14 cellular contexts compared by ENCODE assay signal in the genomic region with DNA sequence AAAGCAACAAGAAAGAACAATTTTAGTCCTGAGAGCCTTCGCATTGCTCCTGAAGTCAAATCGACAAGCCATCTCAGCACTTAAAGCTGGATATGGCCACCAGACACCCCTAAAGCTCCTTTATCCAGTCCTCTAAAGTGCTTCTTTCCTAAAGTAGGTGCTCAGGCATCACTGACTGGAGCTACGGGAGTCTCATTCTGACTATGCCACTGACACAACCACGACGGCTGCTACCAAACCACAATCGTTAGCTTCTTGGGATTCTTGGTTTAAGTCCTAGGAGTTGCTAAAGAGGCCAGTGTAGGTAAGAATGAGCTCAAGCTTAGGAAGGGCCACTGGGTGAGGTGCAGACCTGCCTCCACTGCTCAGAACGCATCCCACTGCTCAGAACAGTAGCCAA. TPM values are rescaled to one million over a fixed set of nuclear protein-coding genes. Genes with fewer than 3 reads are reported as not detected.
DNase-seq lines count a peak whose midpoint lies in the region; ATAC-seq, FAIRE-seq and TF ChIP-seq lines count a peak whose summit lies in the region.
"Had no signal": no experiment of that assay in that cellular context is flagged by ENCODE, and none has a peak within 500 bp of the region (broad histone marks: within the 10 kb centered on the region; RNA-seq: fewer than 3 reads in every experiment).

No MANE protein-coding gene starts in this region.

- intact Hi-C loops in sciatic nerve (cut with DNase I), result no loop called here

- no peaks in the 10 kb centered on the region for H4K20me1 ChIP-seq in BLaER1 treated with 17β-estradiol and CSF1 and Interleukin-3, amounts not matched to agents 10 nM and 100 nM
- no peaks in the 10 kb centered on the region for H4K20me1 ChIP-seq in fibroblast of lung (ENCODE audit: control insufficient read depth, extremely low read depth, insufficient read depth, low read length)

- peak overlapping the region; percentile 21 for H2AFZ ChIP-seq in fibroblast of lung (ENCODE audit: low read length)

- no peak for FAIRE-seq in small intestine (lab: Jason Lieb, UNC)
- FAIRE-seq: K562 had no signal

- H3K4me3 ChIP-seq in BLaER1 treated with 17β-estradiol and CSF1 and Interleukin-3, amounts not matched to agents 10 nM and 100 nM, result no peak overlapping the region
- H3K4me3 ChIP-seq in fibroblast of lung (replicated peaks in 1 of 4; ENCODE audit: control extremely low read depth in 1 of 4, insufficient read depth in 1 of 4, low read depth in 3 of 4, low read length in 4 of 4) (no peak overlapping the region), small intestine (ENCODE audit: low read depth in 1 of 2, low read length in 2 of 2) (no peak overlapping the region)
- H3K4me3 ChIP-seq: body of pancreas, K562 had no signal

- H3K36me3 ChIP-seq in BLaER1 treated with 17β-estradiol and CSF1 and Interleukin-3, amounts not matched to agents 10 nM and 100 nM, result no peaks in the 10 kb centered on the region
- H3K36me3 ChIP-seq in fibroblast of lung (ENCODE audit: control insufficient read depth, insufficient read depth, low read length) (no peaks in the 10 kb centered on the region), small intestine (ENCODE audit: control insufficient read depth in 2 of 2, insufficient read depth in 2 of 2, low read length in 2 of 2) (no peaks in the 10 kb centered on the region)

- no peak for TF ChIP-seq CTCF in fibroblast of lung (conservative IDR thresholded peaks at IDR 0.05 in 1 of 2, IDR thresholded peaks at IDR 0.05 in 1 of 2; ENCODE audit: low read depth in 1 of 2, low read length in 2 of 2)

- no peak overlapping the region for H3K9ac ChIP-seq in BLaER1 treated with 17β-estradiol and CSF1 and Interleukin-3, amounts not matched to agents 10 nM and 100 nM
- H3K9ac ChIP-seq in fibroblast of lung (ENCODE audit: insufficient read depth, low read length), result no peak overlapping the region

- H3K79me2 ChIP-seq in fibroblast of lung (ENCODE audit: control insufficient read depth, insufficient read depth, low read length), result no peaks in the 10 kb centered on the region

- peaks cover 0 to 17% (median 11%) of the 10 kb centered on the region in 10 experiments; a peak in 13 of 20 replicates for H3K4me1 ChIP-seq in BLaER1 treated with 17β-estradiol and CSF1 and Interleukin-3, amounts not matched to agents 10 nM and 100 nM
- H3K4me1 ChIP-seq in fibroblast of lung (ENCODE audit: control insufficient read depth, extremely low read depth, insufficient read depth, low read length) (no peaks in the 10 kb centered on the region), small intestine (ENCODE audit: control insufficient read depth in 2 of 2, insufficient read depth in 1 of 2, low read depth in 1 of 2, low read length in 1 of 2) (no peaks in the 10 kb centered on the region)
- H3K4me1 ChIP-seq: body of pancreas had no signal

- peak overlapping the region in 7 of 11 experiments; percentile 22 to 46 (median 33); a peak in 11 of 22 replicates for H3K4me2 ChIP-seq in BLaER1 treated with 17β-estradiol and CSF1 and Interleukin-3, amounts not matched to agents 10 nM and 100 nM
- H3K4me2 ChIP-seq in fibroblast of lung (ENCODE audit: extremely low read depth, insufficient read depth, low read length), result no peak overlapping the region

- WGBS in small intestine, 3 donors, result 70 to 80% (median 76%) methylated on average over 7 of the region's 7 CpGs

- H3K27ac ChIP-seq in BLaER1 treated with 17β-estradiol and CSF1 and Interleukin-3, amounts not matched to agents 10 nM and 100 nM, result no peak overlapping the region
- H3K27ac ChIP-seq in fibroblast of lung (ENCODE audit: insufficient read depth, low read length), result no peak overlapping the region
- peak overlapping the region in 1 of 2 donors; percentile 23 for H3K27ac ChIP-seq in small intestine (ENCODE audit: low read depth in 1 of 2, low read length in 1 of 2)
- H3K27ac ChIP-seq: body of pancreas, HL-60 had no signal

- DNase-seq in RPMI7951 (ENCODE audit: low read depth), result peak; percentile 15
- DNase-seq in fibroblast of lung (ENCODE audit: low read depth in 2 of 2), result peak in 1 of 2 donors; percentile 63
- no peak for DNase-seq in sciatic nerve (ENCODE audit: low spot score)
- DNase-seq in NCI-H2081 treated with DMSO at 0.1 percent for 48 hours (lab: John Stamatoyannopoulos, UW), result no peak
- DNase-seq in small intestine, result no peak
- DNase-seq: activated gamma-delta T cell, body of pancreas, Calu3, NCI-H1092 treated with DMSO at 0.1 percent for 48 hours had no signal

- H3K9me3 ChIP-seq in BLaER1 treated with 17β-estradiol and CSF1 and Interleukin-3, amounts not matched to agents 10 nM and 100 nM (replicated peaks in 1 of 11), result peaks cover 0 to 4% (median 0%) of the 10 kb centered on the region in 11 experiments; a peak in 1 of 22 replicates
- H3K9me3 ChIP-seq in fibroblast of lung (ENCODE audit: control insufficient read depth, insufficient read depth, low read depth, low read length), result no peaks in the 10 kb centered on the region
- no peaks in the 10 kb centered on the region for H3K9me3 ChIP-seq in small intestine (ENCODE audit: control insufficient read depth, low read depth)
- H3K9me3 ChIP-seq: body of pancreas had no signal

- H3K27me3 ChIP-seq in BLaER1 treated with 17β-estradiol and CSF1 and Interleukin-3, amounts not matched to agents 10 nM and 100 nM, result no peaks in the 10 kb centered on the region
- no peaks in the 10 kb centered on the region for H3K27me3 ChIP-seq in fibroblast of lung (ENCODE audit: control insufficient read depth, insufficient read depth, low read length)
- no peaks in the 10 kb centered on the region for H3K27me3 ChIP-seq in small intestine (ENCODE audit: control insufficient read depth in 2 of 2, insufficient read depth in 2 of 2, low read length in 2 of 2)
- H3K27me3 ChIP-seq: body of pancreas had no signal

- ATAC-seq in sciatic nerve (peak; percentile 50), GM19452 (IDR thresholded peaks at IDR 0.05; ENCODE audit: unreplicated experiment) (no peak)
- no peak for ATAC-seq in activated CD4-positive, CD25-positive, alpha-beta regulatory T cell treated with anti-CD3 and anti-CD28 coated beads, Interleukin-2, amount 50 U/mL, for 24 hours
- ATAC-seq: body of pancreas, K562 had no signal

RNA-seq across cellular contexts. Expression of a gene that starts 1.0 kb away (rescaled TPM):
- not detected in 2 replicates for total RNA-seq in RPMI7951 (2014; rRNA removed; shearing (Covaris generic))
- total RNA-seq in fibroblast of lung (0.51 and 0.66 TPM in 2 replicates), sciatic nerve (6.3 TPM)
- polyA plus RNA-seq in fibroblast of lung (not detected in 2 replicates), small intestine (1 to 10 TPM in 1 of 3 donors, not detected in 2; 1.1 TPM)
- polyA plus RNA-seq in fibroblast of lung (2012), result not detected in 2 replicates
- not detected in 2 replicates for polyA minus RNA-seq in fibroblast of lung (ENCODE audit: low replicate concordance)
- total RNA-seq: Calu3, K562 had no signal
- polyA plus RNA-seq: K562 had no signal

RNA-seq across cellular contexts. Expression of a gene that starts 44.1 kb away (rescaled TPM):
- not detected in 2 replicates for total RNA-seq in RPMI7951 (2014; rRNA removed; shearing (Covaris generic))
- total RNA-seq in fibroblast of lung (2.8 and 6.3 TPM in 2 replicates), sciatic nerve (0.49 TPM)
- polyA plus RNA-seq in fibroblast of lung (0.98 and 1.5 TPM in 2 replicates), small intestine (under 1 TPM in 2 of 3 donors, not detected in 1; 0.46 to 0.54 TPM)
- 0.84 and 1.2 TPM in 2 replicates for polyA plus RNA-seq in fibroblast of lung (2012)
- polyA minus RNA-seq in fibroblast of lung (ENCODE audit: low replicate concordance), result not detected in 2 replicates
